ENCODE assay signal across 18 cellular contexts in genomic region chr5:157612071-157612476, GRCh38. TPM values are rescaled to one million over a fixed set of nuclear protein-coding genes. Genes with fewer than 3 reads are reported as not detected.
DNase-seq lines count a peak whose midpoint lies in the region; ATAC-seq, FAIRE-seq and TF ChIP-seq lines count a peak whose summit lies in the region.
"Had no signal": no experiment of that assay in that cellular context is flagged by ENCODE, and none has a peak within 500 bp of the region (broad histone marks: within the 10 kb centered on the region; RNA-seq: fewer than 3 reads in every experiment).

No MANE protein-coding gene starts in this region.

- no peak overlapping the region for H3K4me3 Mint-ChIP-seq in T-helper 1 cell treated with Interleukin-12 subunit alpha and Interleukin-12 subunit beta and Interleukin-4 antibody, amounts not matched to agents 30 μg/mL and 1 μg/mL, for 36 hours
- H3K4me3 Mint-ChIP-seq in endodermal cell, result no peak overlapping the region
- H3K4me3 Mint-ChIP-seq in stimulated activated memory B cell treated with anti-CD40 and anti-IgM and Interleukin-4, amounts not matched to agents 10 μg/mL and 1 μg/mL and 100 μg/mL, for 72 hours, result no peak overlapping the region

- DNase-seq in T-helper 1 cell (no peak), NCI-H524 treated with DMSO at 0.1 percent for 48 hours (lab: John Stamatoyannopoulos, UW) (peak; percentile 64), endodermal cell (no peak), H54 (ENCODE audit: insufficient read length, low spot score) (no peak)
- DNase-seq: activated CD4-positive, CD25-positive, alpha-beta regulatory T cell treated with anti-CD3 and anti-CD28 coated beads, Interleukin-2, amount 50 U/mL, for 72 hours; activated gamma-delta T cell; islet precursor cell; NCI-H2081 treated with DMSO at 0.1 percent for 48 hours; nucleus accumbens; Right ventricle myocardium superior; stimulated activated CD4-positive, alpha-beta T cell treated with anti-CD3 and anti-CD28 coated beads, Interleukin-1b, Interleukin-23, amount 100 ng/mL, for 48 hours had no signal

- H3K36me3 Mint-ChIP-seq in T-helper 1 cell treated with Interleukin-12 subunit alpha and Interleukin-12 subunit beta and Interleukin-4 antibody, amounts not matched to agents 30 μg/mL and 1 μg/mL, for 36 hours (ENCODE audit: low read depth), result peaks cover 11% of the 10 kb centered on the region
- H3K36me3 Mint-ChIP-seq in endodermal cell (ENCODE audit: low read depth), result no peaks in the 10 kb centered on the region
- H3K36me3 Mint-ChIP-seq in stimulated activated memory B cell treated with anti-CD40 and anti-IgM and Interleukin-4, amounts not matched to agents 10 μg/mL and 1 μg/mL and 100 μg/mL, for 72 hours, result no peaks in the 10 kb centered on the region

- H3K27me3 ChIP-seq in endodermal cell (ENCODE audit: control insufficient read depth, insufficient read depth, low read length, poor library complexity, severe bottlenecking), result no peaks in the 10 kb centered on the region

- no peaks in the 10 kb centered on the region for H3K27me3 Mint-ChIP-seq in T-helper 1 cell treated with Interleukin-12 subunit alpha and Interleukin-12 subunit beta and Interleukin-4 antibody, amounts not matched to agents 30 μg/mL and 1 μg/mL, for 36 hours (ENCODE audit: low read depth)
- H3K27me3 Mint-ChIP-seq in endodermal cell (ENCODE audit: insufficient read depth), result no peaks in the 10 kb centered on the region
- no peaks in the 10 kb centered on the region for H3K27me3 Mint-ChIP-seq in stimulated activated memory B cell treated with anti-CD40 and anti-IgM and Interleukin-4, amounts not matched to agents 10 μg/mL and 1 μg/mL and 100 μg/mL, for 72 hours

- H3K4me1 ChIP-seq in endodermal cell (ENCODE audit: control insufficient read depth, insufficient read depth, low read length), result peaks cover 22% of the 10 kb centered on the region

- H3K4me3 ChIP-seq in endodermal cell (ENCODE audit: low read length), result no peak overlapping the region

- no peak for ATAC-seq in stimulated activated memory B cell treated with anti-CD40 and anti-IgM and Interleukin-4, amounts not matched to agents 10 μg/mL and 1 μg/mL and 100 μg/mL, for 72 hours
- no peak for ATAC-seq in GM19463 (IDR thresholded peaks at IDR 0.05; ENCODE audit: unreplicated experiment)
- ATAC-seq in activated CD4-positive, CD25-positive, alpha-beta regulatory T cell treated with anti-CD3 and anti-CD28 coated beads, Interleukin-2, amount 50 U/mL, for 24 hours, result no peak
- ATAC-seq: HepG2 had no signal

- H3K36me3 ChIP-seq in endodermal cell (ENCODE audit: control insufficient read depth, insufficient read depth, low read length), result no peaks in the 10 kb centered on the region

- no peak overlapping the region for H3K9ac ChIP-seq in endodermal cell (ENCODE audit: extremely low read depth, low read length, poor library complexity, severe bottlenecking)

- H3K27ac Mint-ChIP-seq in T-helper 1 cell treated with Interleukin-12 subunit alpha and Interleukin-12 subunit beta and Interleukin-4 antibody, amounts not matched to agents 30 μg/mL and 1 μg/mL, for 36 hours, result peak overlapping the region; percentile 7
- no peak overlapping the region for H3K27ac Mint-ChIP-seq in endodermal cell
- H3K27ac Mint-ChIP-seq in stimulated activated memory B cell treated with anti-CD40 and anti-IgM and Interleukin-4, amounts not matched to agents 10 μg/mL and 1 μg/mL and 100 μg/mL, for 72 hours, result peak overlapping the region; percentile 58

- no peak for FAIRE-seq in H54 (lab: Jason Lieb, UNC)
- FAIRE-seq: HepG2 had no signal

- H3K27ac ChIP-seq in endodermal cell (ENCODE audit: low read depth, low read length), result peak overlapping the region; percentile 52

- H3K9me3 ChIP-seq in endodermal cell (ENCODE audit: control insufficient read depth, low read length), result peaks cover 12% of the 10 kb centered on the region

- no peak for TF ChIP-seq CTCF in endodermal cell (conservative IDR thresholded peaks at IDR 0.05)

- TF ChIP-seq POLR2A in H54 (IDR thresholded peaks at IDR 0.05; ENCODE audit: low read depth, low read length), result no peak

- 93% methylated on average over 8 of the region's 8 CpGs for WGBS in endodermal cell (ENCODE audit: insufficient coverage in 1 of 2, insufficient read length in 1 of 2), 2 experiments

- H3K9me3 Mint-ChIP-seq in T-helper 1 cell treated with Interleukin-12 subunit alpha and Interleukin-12 subunit beta and Interleukin-4 antibody, amounts not matched to agents 30 μg/mL and 1 μg/mL, for 36 hours, result no peaks in the 10 kb centered on the region
- peaks cover 2% of the 10 kb centered on the region for H3K9me3 Mint-ChIP-seq in endodermal cell
- no peaks in the 10 kb centered on the region for H3K9me3 Mint-ChIP-seq in stimulated activated memory B cell treated with anti-CD40 and anti-IgM and Interleukin-4, amounts not matched to agents 10 μg/mL and 1 μg/mL and 100 μg/mL, for 72 hours

- H3K4me1 Mint-ChIP-seq in T-helper 1 cell treated with Interleukin-12 subunit alpha and Interleukin-12 subunit beta and Interleukin-4 antibody, amounts not matched to agents 30 μg/mL and 1 μg/mL, for 36 hours (ENCODE audit: low read depth), result peaks cover 59% of the 10 kb centered on the region
- H3K4me1 Mint-ChIP-seq in endodermal cell, result peaks cover 11% of the 10 kb centered on the region
- H3K4me1 Mint-ChIP-seq in stimulated activated memory B cell treated with anti-CD40 and anti-IgM and Interleukin-4, amounts not matched to agents 10 μg/mL and 1 μg/mL and 100 μg/mL, for 72 hours, result peaks cover 57% of the 10 kb centered on the region

RNA-seq across cellular contexts. Expression of gene ADAM19, which starts 36.5 kb away (rescaled TPM):
- 100 to 1,000 TPM in 1 of 2 donors, 10 to 100 TPM in 1; 96.1 to 119 TPM for total RNA-seq in endodermal cell
- 46.1 TPM for polyA plus RNA-seq in endodermal cell (2013, experiment 1 of 2)
- 63.4 TPM for polyA plus RNA-seq in endodermal cell (2013, experiment 2 of 2)

RNA-seq across cellular contexts. Expression of gene SOX30, which starts 40.2 kb away (rescaled TPM):
- under 1 TPM in 1 of 2 donors, not detected in 1; 0.48 TPM for total RNA-seq in endodermal cell
- 0.07 TPM for polyA plus RNA-seq in endodermal cell (2013, experiment 1 of 2)
- 0.12 TPM for polyA plus RNA-seq in endodermal cell (2013, experiment 2 of 2)
- total RNA-seq: G401, HepG2 had no signal

RNA-seq across cellular contexts. Expression of gene C5orf52, which starts 59.3 kb away (rescaled TPM):
- not detected for total RNA-seq in endodermal cell
- not detected for polyA plus RNA-seq in endodermal cell (2013, experiment 1 of 2)
- polyA plus RNA-seq in endodermal cell (2013, experiment 2 of 2), result not detected
- total RNA-seq: cerebellum, G401, HepG2, Right ventricle myocardium superior had no signal
- polyA plus RNA-seq: HepG2 had no signal
